9 cellular contexts compared by ENCODE assay signal in the genomic region with DNA sequence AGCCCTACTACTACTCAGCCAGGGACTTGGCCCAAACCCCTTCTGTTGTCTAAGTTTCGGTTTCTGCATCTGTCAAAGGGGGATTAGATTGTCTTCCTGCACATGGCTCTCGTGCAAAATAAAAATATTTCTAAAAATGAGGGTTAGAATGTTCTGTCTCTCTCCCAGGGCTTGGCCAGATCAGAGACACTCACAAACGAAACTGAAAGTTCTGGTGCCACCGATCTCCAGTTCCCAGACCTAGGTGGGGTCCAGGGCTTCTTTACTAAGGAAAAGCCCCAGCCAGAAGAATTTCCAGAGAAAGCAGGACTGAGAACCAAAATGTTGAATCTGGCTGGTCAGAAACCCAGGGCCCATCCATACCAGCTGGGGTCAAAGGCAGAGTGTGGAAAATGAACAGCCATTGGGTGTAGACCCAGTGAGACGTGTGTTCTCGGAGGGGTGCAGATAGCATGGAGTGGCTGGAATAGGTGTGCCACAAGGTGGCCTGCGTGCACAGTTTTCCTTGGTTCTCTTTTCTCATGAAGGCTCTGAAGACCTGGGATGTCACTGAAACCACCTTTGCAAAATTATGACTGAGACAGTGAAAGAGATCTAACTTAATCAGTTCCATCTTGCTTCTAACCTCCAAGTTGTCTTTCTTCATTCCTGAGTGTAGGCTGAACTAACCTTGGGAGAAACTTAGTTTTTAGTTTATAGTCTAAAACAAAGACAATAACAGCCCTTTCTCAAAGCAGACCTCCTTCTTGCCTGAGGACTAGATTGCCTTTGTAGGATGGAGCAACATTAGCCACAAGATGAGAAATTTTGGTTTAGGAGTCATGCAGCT. TPM values are rescaled to one million over a fixed set of nuclear protein-coding genes. Genes with fewer than 3 reads are reported as not detected.
DNase-seq lines count a peak whose midpoint lies in the region; ATAC-seq and TF ChIP-seq lines count a peak whose summit lies in the region.
"Had no signal": no experiment of that assay in that cellular context is flagged by ENCODE, and none has a peak within 500 bp of the region (broad histone marks: within the 10 kb centered on the region; RNA-seq: fewer than 3 reads in every experiment).

No MANE protein-coding gene starts in this region.

- no peak for ATAC-seq in activated T-helper 17 cell treated with anti-CD3 and anti-CD28 coated beads, Interleukin-2, amount 50 U/mL, for 72 hours (replicated peaks)

- peak in 3 of 5 donors; percentile 28 to 32 (median 30) for DNase-seq in CD4-positive, alpha-beta memory T cell
- DNase-seq in retina (no peak), ACHN (no peak), D341Med (ENCODE audit: low spot score) (no peak), lower leg skin (ENCODE audit: low spot score in 2 of 2) (no peak)

- peak overlapping the region; percentile 57 for H3K27ac ChIP-seq in CD4-positive, alpha-beta memory T cell (ENCODE audit: low read depth, low read length)

- 36 to 49% methylated on average over 7 of the region's 7 CpGs for WGBS in lower leg skin, 2 donors

- no peaks in the 10 kb centered on the region for H3K27me3 Mint-ChIP-seq in CD4-positive, alpha-beta memory T cell
- no peaks in the 10 kb centered on the region for H3K27me3 Mint-ChIP-seq in activated T-helper 17 cell treated with anti-CD3 and anti-CD28 coated beads, Interleukin-2, amount 50 U/mL, for 72 hours

- H3K27me3 ChIP-seq in CD4-positive, alpha-beta memory T cell (ENCODE audit: insufficient read depth, low read length): no peaks in the 10 kb centered on the region
- H3K27me3 ChIP-seq in mononuclear cell (ENCODE audit: insufficient read depth, low read length): no peaks in the 10 kb centered on the region

- CTCF ChIA-PET in CD4-positive, alpha-beta memory T cell (lab: Charles Lee; ENCODE audit: partially characterized antibody): interaction anchor here (0.6 to 1.3 kb wide), 4 partner anchors 18 to 187 kb away, joined by 3 read pairs; a partner anchor contains a TSS

- no peaks in the 10 kb centered on the region for H3K36me3 ChIP-seq in CD4-positive, alpha-beta memory T cell (ENCODE audit: insufficient read depth, low read length)

- TF ChIP-seq EP300 in Ishikawa (IDR thresholded peaks at IDR 0.05; ENCODE audit: borderline replicate concordance): no peak

- H3K9me3 ChIP-seq in CD4-positive, alpha-beta memory T cell (ENCODE audit: control insufficient read depth in 1 of 2, low read length in 2 of 2): no peaks in the 10 kb centered on the region
- H3K9me3 ChIP-seq in mononuclear cell (ENCODE audit: low read depth, low read length): no peaks in the 10 kb centered on the region

- peaks cover 32% of the 10 kb centered on the region for H3K4me1 ChIP-seq in CD4-positive, alpha-beta memory T cell (ENCODE audit: insufficient read depth, low read length)
- peaks cover 64% of the 10 kb centered on the region for H3K4me1 ChIP-seq in mononuclear cell (ENCODE audit: insufficient read depth, low read length)

- H3K4me3 Mint-ChIP-seq in CD4-positive, alpha-beta memory T cell: peak overlapping the region; percentile 82 to 94 (median 90)
- H3K4me3 Mint-ChIP-seq in activated T-helper 17 cell treated with anti-CD3 and anti-CD28 coated beads, Interleukin-2, amount 50 U/mL, for 72 hours: peak overlapping the region; percentile 77

- peak overlapping the region; percentile 80 to 96 (median 93) for H3K27ac Mint-ChIP-seq in CD4-positive, alpha-beta memory T cell
- peak overlapping the region; percentile 90 for H3K27ac Mint-ChIP-seq in activated T-helper 17 cell treated with anti-CD3 and anti-CD28 coated beads, Interleukin-2, amount 50 U/mL, for 72 hours

- no peak for TF ChIP-seq POLR2A in lower leg skin (IDR thresholded peaks at IDR 0.05)

- POLR2A ChIA-PET in CD4-positive, alpha-beta memory T cell (lab: Charles Lee; ENCODE audit: partially characterized antibody): interaction anchor here (0.8 to 2.6 kb wide), 3 partner anchors 18 to 91 kb away, joined by 5 to 13 read pairs (median 7); a partner anchor contains a TSS

- peaks cover 0 to 1% of the 10 kb centered on the region in 2 donors for H3K36me3 Mint-ChIP-seq in CD4-positive, alpha-beta memory T cell
- H3K36me3 Mint-ChIP-seq in activated T-helper 17 cell treated with anti-CD3 and anti-CD28 coated beads, Interleukin-2, amount 50 U/mL, for 72 hours (ENCODE audit: low read depth): peaks cover 13% of the 10 kb centered on the region

- no peaks in the 10 kb centered on the region for H3K9me3 Mint-ChIP-seq in CD4-positive, alpha-beta memory T cell
- no peaks in the 10 kb centered on the region for H3K9me3 Mint-ChIP-seq in activated T-helper 17 cell treated with anti-CD3 and anti-CD28 coated beads, Interleukin-2, amount 50 U/mL, for 72 hours

- peak overlapping the region; percentile 45 to 89 for H3K4me3 ChIP-seq in CD4-positive, alpha-beta memory T cell (ENCODE audit: low read length in 2 of 2)
- H3K4me3 ChIP-seq in mononuclear cell (ENCODE audit: low read length) (peak overlapping the region; percentile 25), lower leg skin (ENCODE audit: low read depth, poor library complexity, severe bottlenecking) (no peak overlapping the region)

- intact Hi-C loops in CD4-positive, alpha-beta memory T cell (cut with micrococcal nuclease): no loop called here
- intact Hi-C loops in lower leg skin (cut with DNase I; ENCODE audit: low total_unique reads): no loop called here

- TF ChIP-seq CTCF in lower leg skin (IDR thresholded peaks at IDR 0.05): no peak

- peak; percentile 40 for TF ChIP-seq RAD21 in Ishikawa (IDR thresholded peaks at IDR 0.05; ENCODE audit: low read depth)

- in situ Hi-C loops in ACHN (cut with HindIII; ENCODE audit: low pct_ligation_motif_present, low pct_unique_long_range_greater_than_20kb, low sequenced_read_pairs): no loop called here

- H3K4me1 Mint-ChIP-seq in CD4-positive, alpha-beta memory T cell: peaks cover 27 to 43% (median 35%) of the 10 kb centered on the region in 4 donors
- peaks cover 20% of the 10 kb centered on the region for H3K4me1 Mint-ChIP-seq in activated T-helper 17 cell treated with anti-CD3 and anti-CD28 coated beads, Interleukin-2, amount 50 U/mL, for 72 hours

TF ChIP-seq in Ishikawa, 13 proteins besides CTCF, POLR2A, EP300 and RAD21:
- TF ChIP-seq EGR1 (IDR thresholded peaks at IDR 0.05): no peak
- TF ChIP-seq NFIC (IDR thresholded peaks at IDR 0.05): no peak
- TF ChIP-seq, protein P1, sequence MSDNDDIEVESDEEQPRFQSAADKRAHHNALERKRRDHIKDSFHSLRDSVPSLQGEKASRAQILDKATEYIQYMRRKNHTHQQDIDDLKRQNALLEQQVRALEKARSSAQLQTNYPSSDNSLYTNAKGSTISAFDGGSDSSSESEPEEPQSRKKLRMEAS (IDR thresholded peaks at IDR 0.05): no peak
- no peak for TF ChIP-seq TCF12 (IDR thresholded peaks at IDR 0.05; ENCODE audit: low read depth)
- TF ChIP-seq, protein P2, sequence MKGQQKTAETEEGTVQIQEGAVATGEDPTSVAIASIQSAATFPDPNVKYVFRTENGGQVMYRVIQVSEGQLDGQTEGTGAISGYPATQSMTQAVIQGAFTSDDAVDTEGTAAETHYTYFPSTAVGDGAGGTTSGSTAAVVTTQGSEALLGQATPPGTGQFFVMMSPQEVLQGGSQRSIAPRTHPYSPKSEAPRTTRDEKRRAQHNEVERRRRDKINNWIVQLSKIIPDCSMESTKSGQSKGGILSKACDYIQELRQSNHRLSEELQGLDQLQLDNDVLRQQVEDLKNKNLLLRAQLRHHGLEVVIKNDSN (IDR thresholded peaks at IDR 0.05): no peak
- TF ChIP-seq CREB1 (IDR thresholded peaks at IDR 0.05; ENCODE audit: low read depth): no peak
- no peak for TF ChIP-seq ZBTB7A (IDR thresholded peaks at IDR 0.05; ENCODE audit: low read depth)
- TF ChIP-seq TEAD4 (IDR thresholded peaks at IDR 0.05): no peak

RNA-seq across cellular contexts. Expression of a gene that starts 2.2 kb away (rescaled TPM):
- total RNA-seq in CD4-positive, alpha-beta memory T cell: not detected
- not detected for polyA plus RNA-seq in CD4-positive, alpha-beta memory T cell
- total RNA-seq in activated T-helper 17 cell treated with anti-CD3 and anti-CD28 coated beads, Interleukin-2, amount 50 U/mL, for 72 hours: 1 to 10 TPM in 1 of 2 donors, under 1 TPM in 1; 0.95 to 1.6 TPM
- total RNA-seq in mononuclear cell (not detected), lower leg skin (1 to 10 TPM; 1.5 to 4.1 (median 2.6) TPM)
- total RNA-seq: subcutaneous adipose tissue had no signal

RNA-seq across cellular contexts. Expression of a gene that starts 4.4 kb away (rescaled TPM):
- 1 to 10 TPM in 1 of 2 experiments, under 1 TPM in 1; 0.93 to 1.1 TPM for total RNA-seq in CD4-positive, alpha-beta memory T cell
- polyA plus RNA-seq in CD4-positive, alpha-beta memory T cell: 1 to 10 TPM in 1 of 2 donors, under 1 TPM in 1; 0.84 to 8.2 TPM
- 10 to 100 TPM; 39.9 to 55.2 TPM for total RNA-seq in activated T-helper 17 cell treated with anti-CD3 and anti-CD28 coated beads, Interleukin-2, amount 50 U/mL, for 72 hours
- total RNA-seq in mononuclear cell (2.9 TPM), lower leg skin (not detected)

RNA-seq across cellular contexts. Expression of a gene that starts 9.6 kb away (rescaled TPM):
- total RNA-seq in CD4-positive, alpha-beta memory T cell: 1 to 10 TPM; 1.2 to 1.3 TPM
- under 1 TPM; 0.11 to 0.23 TPM for polyA plus RNA-seq in CD4-positive, alpha-beta memory T cell
- total RNA-seq in activated T-helper 17 cell treated with anti-CD3 and anti-CD28 coated beads, Interleukin-2, amount 50 U/mL, for 72 hours: 1 to 10 TPM; 4.7 to 6.4 TPM
- 0.21 TPM for total RNA-seq in mononuclear cell
- under 1 TPM; 0.25 to 0.47 (median 0.33) TPM for total RNA-seq in lower leg skin

RNA-seq across cellular contexts. Expression of a gene that starts 18.6 kb away (rescaled TPM):
- total RNA-seq in CD4-positive, alpha-beta memory T cell: 1 to 10 TPM; 5.6 to 7.5 TPM
- polyA plus RNA-seq in CD4-positive, alpha-beta memory T cell: 1 to 10 TPM; 4.2 to 5.6 TPM
- total RNA-seq in activated T-helper 17 cell treated with anti-CD3 and anti-CD28 coated beads, Interleukin-2, amount 50 U/mL, for 72 hours: 1 to 10 TPM; 5.6 to 9.2 TPM
- total RNA-seq in mononuclear cell (1.3 TPM), lower leg skin (1 to 10 TPM in 1 of 4 donors, under 1 TPM in 2, not detected in 1; 0.65 to 1.4 (median 0.71) TPM)

RNA-seq across cellular contexts. Expression of a gene that starts 43.6 kb away (rescaled TPM):
- total RNA-seq in CD4-positive, alpha-beta memory T cell: 100 to 1,000 TPM; 109 to 112 TPM
- polyA plus RNA-seq in CD4-positive, alpha-beta memory T cell: 100 to 1,000 TPM; 309 to 503 TPM
- total RNA-seq in activated T-helper 17 cell treated with anti-CD3 and anti-CD28 coated beads, Interleukin-2, amount 50 U/mL, for 72 hours: 100 to 1,000 TPM; 102 to 157 TPM
- 129 TPM for total RNA-seq in mononuclear cell
- 10 to 100 TPM; 47.4 to 81.5 (median 64.7) TPM for total RNA-seq in lower leg skin

Comparison
In these comparisons a context has a peak if more than half of its experiments do, and no peak if none do; other contexts are left out.
1. DNase-seq: peak in CD4-positive, alpha-beta memory T cell (3 of 5); none in retina (single experiment), ACHN (single experiment), D341Med (single experiment) and lower leg skin (0 of 2).
2. RNA of a gene that starts 4.4 kb away (total RNA-seq): 39.9 to 55.2 TPM in activated T-helper 17 cell treated with anti-CD3 and anti-CD28 coated beads, Interleukin-2, amount 50 U/mL, for 72 hours; 2.9 TPM in mononuclear cell (single experiment), 0.93 to 1.1 TPM in CD4-positive, alpha-beta memory T cell and not detected in lower leg skin; every median in the first group is over 10 times any median in the second.